ENCODE assay signal across 8 cellular contexts in genomic region chr17:16438557-16439302, GRCh38. TPM values are rescaled to one million over a fixed set of nuclear protein-coding genes. Genes with fewer than 3 reads are reported as not detected.
DNase-seq lines count a peak whose midpoint lies in the region; ATAC-seq and TF ChIP-seq lines count a peak whose summit lies in the region.

No MANE protein-coding gene starts in this region.

- no peak for TF ChIP-seq CTCF in epithelial cell of proximal tubule (conservative IDR thresholded peaks at IDR 0.05; ENCODE audit: low read depth, low read length)
- TF ChIP-seq CTCF in mucosa of descending colon (IDR thresholded peaks at IDR 0.05), result no peak

- intact Hi-C loops in mucosa of descending colon (cut with DNase I, micrococcal nuclease), result no loop called here

- H3K4me3 ChIP-seq in epithelial cell of proximal tubule (ENCODE audit: low read depth, low read length), result peak overlapping the region; percentile 79
- peak overlapping the region; percentile 92 for H3K4me3 ChIP-seq in mucosa of descending colon

- DNase-seq in DMS153 (lab: John Stamatoyannopoulos, UW) (peak; percentile 91), OCI-M1 (lab: John Stamatoyannopoulos, UW) (peak; percentile 98), activated T-cell treated with anti-CD3 and anti-CD28 coated beads for 48 hours (ENCODE audit: low read depth) (peak; percentile 93), epithelial cell of proximal tubule (ENCODE audit: low read depth) (peak; percentile 95), mucosa of descending colon (peak; percentile 95 to 96 (median 95))
- DNase-seq in stimulated activated CD8-positive, alpha-beta memory T cell treated with anti-CD3 and anti-CD28 coated beads, Interleukin-4, amount 100 ng/mL, for 1 hour (ENCODE audit: low read depth in 2 of 2, low spot score in 1 of 2), result peak; percentile 83 to 90

- H3K27ac Mint-ChIP-seq in IgD-negative memory B cell, result peak overlapping the region; percentile 91 to 97 (median 97)

- H3K9me3 Mint-ChIP-seq in IgD-negative memory B cell, result no peaks in the 10 kb centered on the region

- no peaks in the 10 kb centered on the region for H3K27me3 Mint-ChIP-seq in IgD-negative memory B cell

- ATAC-seq in GM21576 (IDR thresholded peaks at IDR 0.05; ENCODE audit: unreplicated experiment) (peak; percentile 73), mucosa of descending colon (peak; percentile 90)

- H3K36me3 Mint-ChIP-seq in IgD-negative memory B cell, result peaks cover 3% of the 10 kb centered on the region

- H3K36me3 ChIP-seq in mucosa of descending colon (ENCODE audit: low read depth), result peaks cover 5% of the 10 kb centered on the region

- peaks cover 29% of the 10 kb centered on the region for H3K4me1 ChIP-seq in mucosa of descending colon (ENCODE audit: low read depth)

- peaks cover 11 to 40% (median 25%) of the 10 kb centered on the region in 3 donors for H3K4me1 Mint-ChIP-seq in IgD-negative memory B cell

- H3K4me3 Mint-ChIP-seq in IgD-negative memory B cell, result peak overlapping the region; percentile 97 to 100 (median 99)

- H3K9me3 ChIP-seq in mucosa of descending colon, result no peaks in the 10 kb centered on the region

RNA-seq across cellular contexts. Expression of gene TRPV2, which starts 23.4 kb away (rescaled TPM):
- 73.6 TPM for polyA plus RNA-seq in IgD-negative memory B cell
- 8.5 and 28.4 TPM in 2 replicates for total RNA-seq in epithelial cell of proximal tubule
- 10 to 100 TPM in 2 of 3 donors, 1 to 10 TPM in 1; 4.8 to 15.2 (median 13.3) TPM for total RNA-seq in mucosa of descending colon

RNA-seq across cellular contexts. Expression of gene LRRC75A, which starts 53.3 kb away (rescaled TPM):
- 1.7 TPM for polyA plus RNA-seq in IgD-negative memory B cell
- 0.22 and 0.23 TPM in 2 replicates for total RNA-seq in epithelial cell of proximal tubule
- total RNA-seq in mucosa of descending colon, result 10 to 100 TPM; 37.1 to 85.7 (median 52.6) TPM

RNA-seq across cellular contexts. Expression of gene UBB, which starts 57.8 kb away (rescaled TPM):
- 2,178 TPM for polyA plus RNA-seq in IgD-negative memory B cell
- total RNA-seq in epithelial cell of proximal tubule (1,348 and 1,532 TPM in 2 replicates), mucosa of descending colon (1,000 to 10,000 TPM; 1,560 to 1,757 (median 1,606) TPM)

Comparison
In these comparisons a context has a peak if more than half of its experiments do, and no peak if none do; other contexts are left out.
1. Peak in every context shown above with its lines: DNase-seq, ATAC-seq and H3K4me3 ChIP-seq.
2. RNA of gene LRRC75A, which starts 53.3 kb away (total RNA-seq): 37.1 to 85.7 TPM in mucosa of descending colon; 0.22 to 0.23 TPM in epithelial cell of proximal tubule; every median in the first group is over 10 times any median in the second.